ENCODE assay signal across 20 cellular contexts in the genomic region with DNA sequence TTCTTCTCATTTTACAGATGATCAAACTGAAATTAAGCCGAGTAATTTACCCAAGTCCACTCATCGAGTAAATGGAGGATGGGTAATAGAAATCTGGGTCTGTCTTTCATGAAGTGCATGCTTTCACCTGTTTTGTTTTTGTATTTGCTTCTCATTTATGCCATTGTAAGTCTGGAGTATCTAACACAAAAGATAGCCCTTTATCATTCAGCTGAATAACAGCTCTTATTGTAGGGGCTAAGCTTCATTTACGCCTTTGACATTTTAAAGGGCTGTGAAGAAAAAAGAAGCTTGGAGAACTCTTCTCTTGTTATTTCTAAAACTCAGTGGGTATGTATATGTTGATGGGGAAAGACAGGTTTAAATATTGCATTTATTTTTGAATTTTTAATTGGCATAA.
"Had no signal": no experiment of that assay in that cellular context is flagged by ENCODE, and none has a peak within 500 bp of the region (broad histone marks: within the 10 kb centered on the region; RNA-seq: fewer than 3 reads in every experiment).

No MANE protein-coding gene starts in this region.

- ATAC-seq: effector memory CD8-positive, alpha-beta T cell; gastroesophageal sphincter; left lobe of liver; naive thymus-derived CD4-positive, alpha-beta T cell; psoas muscle; right lobe of liver; stimulated activated effector memory CD8-positive, alpha-beta T cell treated with anti-CD3 and anti-CD28 coated beads, Interleukin-12 subunit alpha, Interleukin-12 subunit beta, amount 100 ng/mL, for 72 hours; stimulated activated naive CD8-positive, alpha-beta T cell treated with anti-CD3 and anti-CD28 coated beads, Interleukin-15, Interleukin-2, amounts not matched to agents 100 U/mL and 50 U/mL, for 24 hours had no signal

- H3K9me3 Mint-ChIP-seq: nephron progenitor cell had no signal

- H3K27me3 ChIP-seq: esophagus squamous epithelium, gastroesophageal sphincter, right lobe of liver, tibial artery, upper lobe of left lung, uterus had no signal

- H3K27me3 Mint-ChIP-seq: effector memory CD8-positive, alpha-beta T cell; naive thymus-derived CD4-positive, alpha-beta T cell had no signal

- H3K4me1 Mint-ChIP-seq: naive thymus-derived CD4-positive, alpha-beta T cell; nephron progenitor cell; stimulated activated effector memory CD8-positive, alpha-beta T cell treated with anti-CD3 and anti-CD28 coated beads, Interleukin-12 subunit alpha, Interleukin-12 subunit beta, amount 100 ng/mL, for 72 hours had no signal

- H3K36me3 Mint-ChIP-seq: stimulated activated effector memory CD8-positive, alpha-beta T cell treated with anti-CD3 and anti-CD28 coated beads, Interleukin-12 subunit alpha, Interleukin-12 subunit beta, amount 100 ng/mL, for 72 hours had no signal

- H3K36me3 ChIP-seq: esophagus squamous epithelium, gastroesophageal sphincter, right lobe of liver, tibial artery, upper lobe of left lung, uterus had no signal

- H3K4me1 ChIP-seq: esophagus squamous epithelium, gastroesophageal sphincter, psoas muscle, right lobe of liver, tibial artery, upper lobe of left lung, uterus had no signal

- H3K27ac Mint-ChIP-seq: effector memory CD8-positive, alpha-beta T cell; naive thymus-derived CD4-positive, alpha-beta T cell; nephron progenitor cell; stimulated activated effector memory CD8-positive, alpha-beta T cell treated with anti-CD3 and anti-CD28 coated beads, Interleukin-12 subunit alpha, Interleukin-12 subunit beta, amount 100 ng/mL, for 72 hours had no signal

- H3K27ac ChIP-seq: esophagus squamous epithelium, gastroesophageal sphincter, psoas muscle, right lobe of liver, tibial artery, upper lobe of left lung, uterus had no signal

- DNase-seq: effector memory CD8-positive, alpha-beta T cell; esophagus squamous epithelium; foreskin fibroblast; glutamatergic neuron; islet precursor cell; mammary epithelial cell; naive thymus-derived CD4-positive, alpha-beta T cell; nephron progenitor cell; psoas muscle; retina; right lobe of liver; stimulated activated CD4-positive, alpha-beta T cell treated with anti-CD3 and anti-CD28 coated beads, Interleukin-4, amount 100 ng/mL, for 1 hour; stimulated activated CD8-positive, alpha-beta memory T cell treated with anti-CD3 and anti-CD28 coated beads, Interleukin-4, amount 100 ng/mL, for 48 hours; stimulated activated naive CD8-positive, alpha-beta T cell treated with anti-CD3 and anti-CD28 coated beads, Interleukin-15, Interleukin-2, amounts not matched to agents 100 U/mL and 50 U/mL, for 24 hours; tibial artery; upper lobe of left lung; uterus had no signal

- H3K4me3 ChIP-seq: esophagus squamous epithelium, gastroesophageal sphincter, psoas muscle, right lobe of liver, tibial artery, upper lobe of left lung, uterus had no signal

- H3K4me3 Mint-ChIP-seq: effector memory CD8-positive, alpha-beta T cell; naive thymus-derived CD4-positive, alpha-beta T cell; nephron progenitor cell; stimulated activated effector memory CD8-positive, alpha-beta T cell treated with anti-CD3 and anti-CD28 coated beads, Interleukin-12 subunit alpha, Interleukin-12 subunit beta, amount 100 ng/mL, for 72 hours had no signal
